ENCODE assay signal across 8 cellular contexts in the genomic region with DNA sequence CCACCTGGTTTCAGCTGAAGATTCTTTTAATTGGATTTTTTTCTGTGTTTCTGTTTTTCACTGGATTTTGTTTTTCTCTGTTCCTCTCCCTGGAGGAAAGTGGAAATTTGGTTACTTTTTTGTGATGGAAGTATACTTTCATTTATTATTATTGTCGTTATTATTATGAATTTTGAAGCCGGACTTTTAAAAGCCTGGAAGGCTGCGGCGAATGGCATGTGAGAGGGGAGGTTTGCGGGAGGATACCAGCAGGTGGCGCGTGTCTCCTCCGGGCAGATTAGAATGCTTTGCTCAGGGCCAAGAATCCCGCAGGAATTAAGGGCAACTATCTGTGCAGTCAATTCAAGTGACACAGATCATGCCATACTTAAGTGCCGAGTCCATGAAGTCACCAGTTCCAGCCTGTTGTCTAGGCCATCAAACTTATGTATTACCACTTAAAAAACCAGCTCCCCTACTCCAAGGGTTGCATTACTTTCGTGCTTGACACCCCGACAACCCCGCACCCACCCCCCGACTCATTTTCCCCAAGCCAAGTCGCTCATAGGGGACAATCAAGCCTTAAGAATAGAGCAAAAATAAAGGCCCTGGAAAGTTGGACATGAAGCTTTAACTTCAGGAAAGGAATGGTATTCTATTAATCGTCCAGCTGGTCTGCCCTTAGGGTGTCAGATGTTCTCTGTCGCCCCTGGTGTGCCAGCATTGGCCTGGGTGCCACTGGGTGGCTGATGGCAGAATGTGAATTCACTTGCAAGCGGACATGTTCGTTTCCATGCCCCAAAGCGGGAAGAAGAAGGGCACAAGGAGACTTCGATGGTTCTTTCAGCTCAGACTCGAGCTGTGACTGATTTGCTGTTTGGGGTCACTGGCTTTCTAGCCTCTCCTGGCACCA. TPM values are rescaled to one million over a fixed set of nuclear protein-coding genes. Genes with fewer than 3 reads are reported as not detected.
DNase-seq lines count a peak whose midpoint lies in the region; ATAC-seq and TF ChIP-seq lines count a peak whose summit lies in the region.

No MANE protein-coding gene starts in this region.

- ATAC-seq in foreskin keratinocyte (peak; percentile 21), HG03095 (IDR thresholded peaks at IDR 0.05; ENCODE audit: unreplicated experiment) (no peak)

- CTCF ChIA-PET in Caco-2 (lab: Charles Lee) (interaction anchor here (0.7 to 3.0 kb wide), 5 partner anchors 28 to 170 kb away, joined by 3 to 32 read pairs (median 5); no protein-coding TSS in a partner anchor), PC-9 (lab: Charles Lee) (interaction anchor here (0.6 to 1.7 kb wide), 5 partner anchors 10 to 346 kb away, joined by 5 to 14 read pairs (median 10); no protein-coding TSS in a partner anchor)

- H3K9me3 Mint-ChIP-seq in Caco-2 (ENCODE audit: unreplicated experiment) (no peaks in the 10 kb centered on the region), neural progenitor cell (no peaks in the 10 kb centered on the region)
- no peaks in the 10 kb centered on the region for H3K9me3 Mint-ChIP-seq in activated T-helper 2 cell treated with anti-CD3 and anti-CD28 coated beads, Interferon-gamma antibody, Interleukin-2, Interleukin-4, amounts not matched to agents 10 μg/mL and 5 μg/mL and 100 μg/mL, durations not matched to agents 14 hours and 24 hours and 36 hours

- peak overlapping the region; percentile 87 for H3K27ac Mint-ChIP-seq in Caco-2 (ENCODE audit: unreplicated experiment)
- H3K27ac Mint-ChIP-seq in activated T-helper 2 cell treated with anti-CD3 and anti-CD28 coated beads, Interferon-gamma antibody, Interleukin-2, Interleukin-4, amounts not matched to agents 10 μg/mL and 5 μg/mL and 100 μg/mL, durations not matched to agents 14 hours and 24 hours and 36 hours: no peak overlapping the region
- H3K27ac Mint-ChIP-seq in neural progenitor cell: no peak overlapping the region

- H3K4me3 ChIP-seq in Caco-2 (ENCODE audit: low read depth, low read length) (peak overlapping the region; percentile 99), PC-9 (peak overlapping the region; percentile 89; the same call in 1 of the 2 replicates), neural progenitor cell (peak overlapping the region; percentile 77), stomach smooth muscle (ENCODE audit: low read length in 2 of 2) (peak overlapping the region; percentile 83 to 86)

- BruUV-seq in Caco-2 (replicated peaks; lab: Mats Ljungman, UMichigan) (no TSS peak), PC-9 (replicated peaks; lab: Mats Ljungman, UMichigan) (no TSS peak)

- H3K4me1 Mint-ChIP-seq in Caco-2 (ENCODE audit: low read depth, unreplicated experiment) (peaks cover 27% of the 10 kb centered on the region), neural progenitor cell (peaks cover 25% of the 10 kb centered on the region)
- H3K4me1 Mint-ChIP-seq in activated T-helper 2 cell treated with anti-CD3 and anti-CD28 coated beads, Interferon-gamma antibody, Interleukin-2, Interleukin-4, amounts not matched to agents 10 μg/mL and 5 μg/mL and 100 μg/mL, durations not matched to agents 14 hours and 24 hours and 36 hours (ENCODE audit: low read depth): peaks cover 33% of the 10 kb centered on the region

- H4K20me1 ChIP-seq in PC-9 (ENCODE audit: insufficient read depth) (no peaks in the 10 kb centered on the region), neural progenitor cell (ENCODE audit: low read depth) (no peaks in the 10 kb centered on the region)

- H3K27me3 ChIP-seq in Caco-2 (replicated peaks; ENCODE audit: control insufficient read depth, insufficient read depth, low read length) (no peaks in the 10 kb centered on the region), PC-9 (ENCODE audit: insufficient read depth, low read depth) (no peaks in the 10 kb centered on the region), foreskin keratinocyte (no peaks in the 10 kb centered on the region), neural progenitor cell (peaks cover 45% of the 10 kb centered on the region), stomach smooth muscle (ENCODE audit: control insufficient read depth in 1 of 2, insufficient read depth in 2 of 2, low read length in 2 of 2) (no peaks in the 10 kb centered on the region)

- H3K4me2 ChIP-seq in PC-9 (peak overlapping the region; percentile 82), neural progenitor cell (peak overlapping the region; percentile 94)

- peaks cover 33% of the 10 kb centered on the region for H3K79me2 ChIP-seq in PC-9 (ENCODE audit: low read depth)
- no peaks in the 10 kb centered on the region for H3K79me2 ChIP-seq in neural progenitor cell (ENCODE audit: low read depth)

- H3K9ac ChIP-seq in neural progenitor cell: no peak overlapping the region
- peak overlapping the region; percentile 76 to 88 for H3K9ac ChIP-seq in stomach smooth muscle (ENCODE audit: low read length in 2 of 2)

- H3K9me2 ChIP-seq in PC-9 (ENCODE audit: insufficient read depth): no peaks in the 10 kb centered on the region

- H3K27me3 Mint-ChIP-seq in Caco-2 (ENCODE audit: insufficient read depth, unreplicated experiment): no peaks in the 10 kb centered on the region
- H3K27me3 Mint-ChIP-seq in activated T-helper 2 cell treated with anti-CD3 and anti-CD28 coated beads, Interferon-gamma antibody, Interleukin-2, Interleukin-4, amounts not matched to agents 10 μg/mL and 5 μg/mL and 100 μg/mL, durations not matched to agents 14 hours and 24 hours and 36 hours (ENCODE audit: low read depth): peaks cover 17% of the 10 kb centered on the region
- H3K27me3 Mint-ChIP-seq in neural progenitor cell (ENCODE audit: insufficient read depth, low read depth): peaks cover 15% of the 10 kb centered on the region

- intact Hi-C loops in Caco-2 (cut with micrococcal nuclease; ENCODE audit: unreplicated experiment): loop anchor here (1.0 to 5.0 kb wide), 4 partner anchors 58 to 170 kb away; no protein-coding TSS in a partner anchor
- intact Hi-C loops in PC-9 (cut with micrococcal nuclease; ENCODE audit: unreplicated experiment): loop anchor here (1.0 to 10.0 kb wide), 5 partner anchors 59 to 243 kb away; a partner anchor contains a TSS
- intact Hi-C loops in activated T-helper 2 cell treated with anti-CD3 and anti-CD28 coated beads, Interferon-gamma antibody, Interleukin-2, Interleukin-4, amounts not matched to agents 10 μg/mL and 5 μg/mL and 100 μg/mL, durations not matched to agents 14 hours and 24 hours and 36 hours (cut with micrococcal nuclease): loop anchor here (1.0 to 2.0 kb wide), 4 partner anchors 27 to 170 kb away; no protein-coding TSS in a partner anchor

- H3K9me3 ChIP-seq in Caco-2: no peaks in the 10 kb centered on the region
- no peaks in the 10 kb centered on the region for H3K9me3 ChIP-seq in PC-9 (ENCODE audit: insufficient read depth, low read depth)
- H3K9me3 ChIP-seq in neural progenitor cell (ENCODE audit: low read depth): no peaks in the 10 kb centered on the region
- no peaks in the 10 kb centered on the region for H3K9me3 ChIP-seq in stomach smooth muscle (ENCODE audit: control insufficient read depth in 2 of 2, low read length in 2 of 2)

- no peaks in the 10 kb centered on the region for H3F3A ChIP-seq in PC-9 (ENCODE audit: insufficient read depth, low read depth)
- peaks cover 9% of the 10 kb centered on the region for H3F3A ChIP-seq in neural progenitor cell (ENCODE audit: low read depth)

- H3K36me3 Mint-ChIP-seq in Caco-2 (ENCODE audit: insufficient read depth, unreplicated experiment) (peaks cover 6% of the 10 kb centered on the region), neural progenitor cell (no peaks in the 10 kb centered on the region)
- H3K36me3 Mint-ChIP-seq in activated T-helper 2 cell treated with anti-CD3 and anti-CD28 coated beads, Interferon-gamma antibody, Interleukin-2, Interleukin-4, amounts not matched to agents 10 μg/mL and 5 μg/mL and 100 μg/mL, durations not matched to agents 14 hours and 24 hours and 36 hours (ENCODE audit: low read depth): no peaks in the 10 kb centered on the region

- H3K4me1 ChIP-seq in Caco-2 (peaks cover 24% of the 10 kb centered on the region), PC-9 (replicated peaks; ENCODE audit: insufficient read depth) (peaks cover 23% of the 10 kb centered on the region), foreskin keratinocyte (no peaks in the 10 kb centered on the region), neural progenitor cell (no peaks in the 10 kb centered on the region), stomach smooth muscle (ENCODE audit: control insufficient read depth, insufficient read depth, low read length) (peaks cover 6% of the 10 kb centered on the region)

- TF ChIP-seq CTCF in Caco-2 (IDR thresholded peaks at IDR 0.05; ENCODE audit: insufficient read depth in 1 of 2, low read depth in 1 of 2, low read length in 1 of 2, severe bottlenecking in 1 of 2, unreplicated experiment in 1 of 2): peak; percentile 92 to 96
- peak; percentile 89 for TF ChIP-seq CTCF in PC-9 (conservative IDR thresholded peaks at IDR 0.05)
- TF ChIP-seq CTCF in foreskin keratinocyte (conservative IDR thresholded peaks at IDR 0.05): peak; percentile 93
- peak; percentile 90 for TF ChIP-seq CTCF in neural progenitor cell (IDR thresholded peaks at IDR 0.05)

- H3K4me3 Mint-ChIP-seq in Caco-2 (ENCODE audit: unreplicated experiment) (peak overlapping the region; percentile 97), neural progenitor cell (peak overlapping the region; percentile 94)
- H3K4me3 Mint-ChIP-seq in activated T-helper 2 cell treated with anti-CD3 and anti-CD28 coated beads, Interferon-gamma antibody, Interleukin-2, Interleukin-4, amounts not matched to agents 10 μg/mL and 5 μg/mL and 100 μg/mL, durations not matched to agents 14 hours and 24 hours and 36 hours (ENCODE audit: low read depth): peak overlapping the region; percentile 91

- POLR2A ChIA-PET in Caco-2 (lab: Charles Lee): interaction anchor here (0.6 kb wide), 1 partner anchor 170 kb away, joined by 3 read pairs; no protein-coding TSS in a partner anchor
- POLR2A ChIA-PET in PC-9 (lab: Charles Lee; ENCODE audit: unreplicated experiment): no interaction called here

- H3K36me3 ChIP-seq in Caco-2 (ENCODE audit: control insufficient read depth, insufficient read depth, low read length) (no peaks in the 10 kb centered on the region), PC-9 (ENCODE audit: low read depth) (no peaks in the 10 kb centered on the region), neural progenitor cell (no peaks in the 10 kb centered on the region), stomach smooth muscle (ENCODE audit: control insufficient read depth in 2 of 2, insufficient read depth in 2 of 2, low read length in 2 of 2) (no peaks in the 10 kb centered on the region)

- DNase-seq in Caco-2 (peak; percentile 87 to 89), HuH-7.5 (ENCODE audit: low spot score) (peak; percentile 67), PC-9 (peak; percentile 68 to 73), foreskin keratinocyte (peak in 1 of 2 donors; percentile 53), neural progenitor cell (ENCODE audit: low spot score) (peak; percentile 85)
- peak; percentile 34 for DNase-seq in activated T-helper 2 cell treated with anti-CD3 and anti-CD28 coated beads, Interferon-gamma antibody, Interleukin-2, Interleukin-4, amounts not matched to agents 10 μg/mL and 5 μg/mL and 100 μg/mL, durations not matched to agents 14 hours and 24 hours and 36 hours (ENCODE audit: low spot score)

- H3K27ac ChIP-seq in PC-9: no peak overlapping the region
- H3K27ac ChIP-seq in foreskin keratinocyte: no peak overlapping the region
- no peak overlapping the region for H3K27ac ChIP-seq in neural progenitor cell
- peak overlapping the region; percentile 92 for H3K27ac ChIP-seq in stomach smooth muscle (ENCODE audit: low read length)

- H2AFZ ChIP-seq in PC-9 (0 out of 2 replicates have a peak overlapping the region, but pooled peaks have one; percentile 97), neural progenitor cell (replicated peaks) (no peak overlapping the region)

RNA-seq across cellular contexts. Expression of a gene that starts 1.3 kb away (rescaled TPM):
- total RNA-seq in Caco-2 (2022) (27.0 and 30.7 TPM in 2 replicates), PC-9 (2021) (10.5 TPM in 2 replicates), foreskin keratinocyte (13.8 and 15.8 TPM in 2 replicates), neural progenitor cell (ENCODE audit: low replicate concordance) (2.9 and 3.3 TPM in 2 replicates)
- total RNA-seq in activated T-helper 2 cell treated with anti-CD3 and anti-CD28 coated beads, Interferon-gamma antibody, Interleukin-2, Interleukin-4, amounts not matched to agents 10 μg/mL and 5 μg/mL and 100 μg/mL, durations not matched to agents 14 hours and 24 hours and 36 hours: 16.9 and 17.8 TPM in 2 replicates
- polyA plus RNA-seq in foreskin keratinocyte: 3.9 and 5.3 TPM in 2 replicates
